1 cellular context compared by ENCODE assay signal in genomic region chr13:73324842-73325241, GRCh38.
TF ChIP-seq lines count a peak whose summit lies in the region.

No MANE protein-coding gene starts in this region.

TF ChIP-seq in HCT116, 20 proteins besides CTCF, POLR2A, EP300 and RAD21:
- TF ChIP-seq, protein P1, sequence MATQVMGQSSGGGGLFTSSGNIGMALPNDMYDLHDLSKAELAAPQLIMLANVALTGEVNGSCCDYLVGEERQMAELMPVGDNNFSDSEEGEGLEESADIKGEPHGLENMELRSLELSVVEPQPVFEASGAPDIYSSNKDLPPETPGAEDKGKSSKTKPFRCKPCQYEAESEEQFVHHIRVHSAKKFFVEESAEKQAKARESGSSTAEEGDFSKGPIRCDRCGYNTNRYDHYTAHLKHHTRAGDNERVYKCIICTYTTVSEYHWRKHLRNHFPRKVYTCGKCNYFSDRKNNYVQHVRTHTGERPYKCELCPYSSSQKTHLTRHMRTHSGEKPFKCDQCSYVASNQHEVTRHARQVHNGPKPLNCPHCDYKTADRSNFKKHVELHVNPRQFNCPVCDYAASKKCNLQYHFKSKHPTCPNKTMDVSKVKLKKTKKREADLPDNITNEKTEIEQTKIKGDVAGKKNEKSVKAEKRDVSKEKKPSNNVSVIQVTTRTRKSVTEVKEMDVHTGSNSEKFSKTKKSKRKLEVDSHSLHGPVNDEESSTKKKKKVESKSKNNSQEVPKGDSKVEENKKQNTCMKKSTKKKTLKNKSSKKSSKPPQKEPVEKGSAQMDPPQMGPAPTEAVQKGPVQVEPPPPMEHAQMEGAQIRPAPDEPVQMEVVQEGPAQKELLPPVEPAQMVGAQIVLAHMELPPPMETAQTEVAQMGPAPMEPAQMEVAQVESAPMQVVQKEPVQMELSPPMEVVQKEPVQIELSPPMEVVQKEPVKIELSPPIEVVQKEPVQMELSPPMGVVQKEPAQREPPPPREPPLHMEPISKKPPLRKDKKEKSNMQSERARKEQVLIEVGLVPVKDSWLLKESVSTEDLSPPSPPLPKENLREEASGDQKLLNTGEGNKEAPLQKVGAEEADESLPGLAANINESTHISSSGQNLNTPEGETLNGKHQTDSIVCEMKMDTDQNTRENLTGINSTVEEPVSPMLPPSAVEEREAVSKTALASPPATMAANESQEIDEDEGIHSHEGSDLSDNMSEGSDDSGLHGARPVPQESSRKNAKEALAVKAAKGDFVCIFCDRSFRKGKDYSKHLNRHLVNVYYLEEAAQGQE (IDR thresholded peaks at IDR 0.05; ENCODE audit: low read depth): no peak
- TF ChIP-seq ATF3 (IDR thresholded peaks at IDR 0.05) (no peak), EGR1 (IDR thresholded peaks at IDR 0.05; ENCODE audit: low read depth) (no peak), POLR2AphosphoS5 (IDR thresholded peaks at IDR 0.05; ENCODE audit: low read depth, low read length) (no peak), SP1 (IDR thresholded peaks at IDR 0.05; ENCODE audit: low read depth) (no peak), SRF (IDR thresholded peaks at IDR 0.05; ENCODE audit: low read depth) (no peak), YY1 (IDR thresholded peaks at IDR 0.05; ENCODE audit: extremely low read depth, insufficient replicate concordance, low read depth, low read length) (no peak), CEBPB (IDR thresholded peaks at IDR 0.05; ENCODE audit: low read depth) (no peak), EZH2 (IDR thresholded peaks at IDR 0.05) (no peak), ELF1 (IDR thresholded peaks at IDR 0.05; ENCODE audit: borderline replicate concordance, low read depth) (no peak), ZNF274 (IDR thresholded peaks at IDR 0.05; ENCODE audit: low read depth, low read length) (no peak), EZH2phosphoT487 (IDR thresholded peaks at IDR 0.05; ENCODE audit: borderline replicate concordance) (no peak), CBX3 (IDR thresholded peaks at IDR 0.05; ENCODE audit: low read depth) (no peak), ZFX (IDR thresholded peaks at IDR 0.05) (no peak), FOSL1 (IDR thresholded peaks at IDR 0.05; ENCODE audit: low read depth) (no peak), JUND (IDR thresholded peaks at IDR 0.05) (no peak)
- TF ChIP-seq, protein P2, sequence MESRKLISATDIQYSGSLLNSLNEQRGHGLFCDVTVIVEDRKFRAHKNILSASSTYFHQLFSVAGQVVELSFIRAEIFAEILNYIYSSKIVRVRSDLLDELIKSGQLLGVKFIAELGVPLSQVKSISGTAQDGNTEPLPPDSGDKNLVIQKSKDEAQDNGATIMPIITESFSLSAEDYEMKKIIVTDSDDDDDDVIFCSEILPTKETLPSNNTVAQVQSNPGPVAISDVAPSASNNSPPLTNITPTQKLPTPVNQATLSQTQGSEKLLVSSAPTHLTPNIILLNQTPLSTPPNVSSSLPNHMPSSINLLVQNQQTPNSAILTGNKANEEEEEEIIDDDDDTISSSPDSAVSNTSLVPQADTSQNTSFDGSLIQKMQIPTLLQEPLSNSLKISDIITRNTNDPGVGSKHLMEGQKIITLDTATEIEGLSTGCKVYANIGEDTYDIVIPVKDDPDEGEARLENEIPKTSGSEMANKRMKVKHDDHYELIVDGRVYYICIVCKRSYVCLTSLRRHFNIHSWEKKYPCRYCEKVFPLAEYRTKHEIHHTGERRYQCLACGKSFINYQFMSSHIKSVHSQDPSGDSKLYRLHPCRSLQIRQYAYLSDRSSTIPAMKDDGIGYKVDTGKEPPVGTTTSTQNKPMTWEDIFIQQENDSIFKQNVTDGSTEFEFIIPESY (IDR thresholded peaks at IDR 0.05; ENCODE audit: extremely low read depth, insufficient replicate concordance, low read length): no peak
- TF ChIP-seq, protein P3, sequence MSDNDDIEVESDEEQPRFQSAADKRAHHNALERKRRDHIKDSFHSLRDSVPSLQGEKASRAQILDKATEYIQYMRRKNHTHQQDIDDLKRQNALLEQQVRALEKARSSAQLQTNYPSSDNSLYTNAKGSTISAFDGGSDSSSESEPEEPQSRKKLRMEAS (IDR thresholded peaks at IDR 0.05): no peak
